Comparison of ENCODE assay signal across 9 cellular contexts in the genomic region with DNA sequence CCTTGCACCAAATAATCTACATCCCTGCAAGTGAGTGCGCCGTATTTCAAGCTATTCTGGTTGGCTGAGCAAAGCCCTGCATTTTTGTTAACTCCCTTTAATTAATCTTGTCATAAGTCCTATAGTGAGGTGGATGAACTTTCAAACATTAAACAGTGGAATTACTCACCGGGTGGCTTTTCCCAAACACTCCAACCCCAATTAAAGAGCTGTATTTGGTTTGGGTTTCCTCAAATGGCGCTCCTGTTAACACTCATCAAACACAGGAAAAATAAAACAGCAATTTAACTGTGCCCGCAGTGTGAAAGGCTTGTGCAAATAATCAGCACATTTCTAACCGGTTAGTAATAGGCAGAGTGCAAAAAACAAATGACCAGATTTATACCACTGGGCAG.
DNase-seq lines count a peak whose midpoint lies in the region; ATAC-seq and TF ChIP-seq lines count a peak whose summit lies in the region.
"Had no signal": no experiment of that assay in that cellular context is flagged by ENCODE, and none has a peak within 500 bp of the region (broad histone marks: within the 10 kb centered on the region; RNA-seq: fewer than 3 reads in every experiment).

No MANE protein-coding gene starts in this region.

- no peak for TF ChIP-seq POLR2A in body of pancreas (IDR thresholded peaks at IDR 0.05)

- H3K36me3 ChIP-seq in A673 (ENCODE audit: insufficient read depth, low read length, poor library complexity, severe bottlenecking) (no peaks in the 10 kb centered on the region), body of pancreas (replicated peaks in 1 of 2; ENCODE audit: insufficient read depth in 1 of 2, low read depth in 2 of 2) (no peaks in the 10 kb centered on the region)

- no peak overlapping the region for H3K27ac ChIP-seq in A673 (ENCODE audit: low read depth, low read length, poor library complexity, severe bottlenecking)
- peak overlapping the region in 3 of 4 donors; percentile 58 to 82 (median 65) for H3K27ac ChIP-seq in body of pancreas

- POLR2A ChIA-PET in A673 (lab: Charles Lee; ENCODE audit: low non-redundant PET): interaction anchor here (0.6 kb wide), 1 partner anchor 13 kb away, joined by 4 read pairs; no protein-coding TSS in a partner anchor

- H3K4me1 Mint-ChIP-seq in T-helper 17 cell (no peaks in the 10 kb centered on the region), immature natural killer cell (peaks cover 0 to 7% of the 10 kb centered on the region in 2 donors)

- H3K9me3 Mint-ChIP-seq in immature natural killer cell: peaks cover 0 to 4% (median 0%) of the 10 kb centered on the region in 6 donors

- no peak overlapping the region for H3K4me3 Mint-ChIP-seq in T-helper 17 cell
- H3K4me3 Mint-ChIP-seq in immature natural killer cell: no peak overlapping the region

- DNase-seq in A673 (ENCODE audit: low spot score) (peak; percentile 39), NCI-H146 (lab: John Stamatoyannopoulos, UW) (peak; percentile 78), body of pancreas (no peak), lung microvascular endothelial cell (ENCODE audit: low read depth in 2 of 2) (peak; percentile 23 to 80), T-helper 17 cell (no peak), immature natural killer cell (no peak), left cardiac atrium (no peak)

- no peaks in the 10 kb centered on the region for H3K36me3 Mint-ChIP-seq in T-helper 17 cell (ENCODE audit: low read depth)
- no peaks in the 10 kb centered on the region for H3K36me3 Mint-ChIP-seq in immature natural killer cell

- TF ChIP-seq CTCF in A673 (conservative IDR thresholded peaks at IDR 0.05; ENCODE audit: low read depth, low read length) (no peak), body of pancreas (IDR thresholded peaks at IDR 0.05) (no peak)

- no TSS peak for BruUV-seq in A673 (replicated peaks; lab: Mats Ljungman, UMichigan)

- WGBS in body of pancreas, 2 donors: 48 to 59% methylated on average over 6 of the region's 6 CpGs

- CTCF ChIA-PET in A673 (lab: Charles Lee): interaction anchor here (0.6 kb wide), 1 partner anchor 36 kb away, joined by 11 read pairs; no protein-coding TSS in a partner anchor

- H3K4me1 ChIP-seq in A673 (ENCODE audit: insufficient read depth, low read length, poor library complexity, severe bottlenecking) (peaks cover 55% of the 10 kb centered on the region), body of pancreas (peaks cover 56% of the 10 kb centered on the region)

- intact Hi-C loops in A673 (cut with micrococcal nuclease; ENCODE audit: unreplicated experiment) (no loop called here), body of pancreas (cut with DNase I) (no loop called here), left cardiac atrium (cut with DNase I) (loop anchor here in 1 of 2 donors (10.0 kb wide), 1 partner anchor 124 kb away; no protein-coding TSS in a partner anchor)

- H3K27me3 Mint-ChIP-seq in T-helper 17 cell (no peaks in the 10 kb centered on the region), immature natural killer cell (ENCODE audit: low read depth in 3 of 3) (no peaks in the 10 kb centered on the region)

- H3K4me3 ChIP-seq in A673 (ENCODE audit: low read depth, low read length, poor library complexity, severe bottlenecking) (no peak overlapping the region), body of pancreas (no peak overlapping the region)

- ATAC-seq in body of pancreas (no peak), T-helper 17 cell (no peak), GM18519 (IDR thresholded peaks at IDR 0.05; ENCODE audit: low FRiP score, unreplicated experiment) (no peak), left cardiac atrium (no peak)

- H3K27ac Mint-ChIP-seq in T-helper 17 cell (no peak overlapping the region), immature natural killer cell (no peak overlapping the region)
- H3K27ac Mint-ChIP-seq: activated T-helper 2 cell treated with anti-CD3 and anti-CD28 coated beads, Interferon-gamma antibody, Interleukin-2, Interleukin-4, amounts not matched to agents 10 μg/mL and 5 μg/mL and 100 μg/mL, durations not matched to agents 14 hours and 24 hours and 36 hours had no signal

- H3K27me3 ChIP-seq in A673 (replicated peaks; ENCODE audit: insufficient read depth, low read depth, low read length, poor library complexity) (no peaks in the 10 kb centered on the region), body of pancreas (no peaks in the 10 kb centered on the region)

- H3K9me3 ChIP-seq in A673 (ENCODE audit: low read depth, low read length, poor library complexity, severe bottlenecking) (no peaks in the 10 kb centered on the region), body of pancreas (no peaks in the 10 kb centered on the region), T-helper 17 cell (ENCODE audit: control insufficient read depth, low read length, poor library complexity, severe bottlenecking) (no peaks in the 10 kb centered on the region)

Comparison
In these comparisons a context has a peak if more than half of its experiments do, and no peak if none do; other contexts are left out.
1. DNase-seq: peak in A673 (single experiment), NCI-H146 (single experiment) and lung microvascular endothelial cell (2 of 2); none in body of pancreas (0 of 4), T-helper 17 cell (0 of 3), immature natural killer cell (0 of 3) and left cardiac atrium (single experiment).